Comparison of ENCODE assay signal across 15 cellular contexts in genomic region chr9:120698766-120699165, GRCh38. TPM values are rescaled to one million over a fixed set of nuclear protein-coding genes. Genes with fewer than 3 reads are reported as not detected.
DNase-seq lines count a peak whose midpoint lies in the region; ATAC-seq and TF ChIP-seq lines count a peak whose summit lies in the region.
"Had no signal": no experiment of that assay in that cellular context is flagged by ENCODE, and none has a peak within 500 bp of the region (broad histone marks: within the 10 kb centered on the region; RNA-seq: fewer than 3 reads in every experiment).

No MANE protein-coding gene starts in this region.

- H3K9me3 ChIP-seq in A673 (ENCODE audit: low read depth, low read length, poor library complexity, severe bottlenecking) (no peaks in the 10 kb centered on the region), ovary (no peaks in the 10 kb centered on the region)

- no peaks in the 10 kb centered on the region for H3K36me3 Mint-ChIP-seq in stimulated activated effector memory CD8-positive, alpha-beta T cell treated with anti-CD3 and anti-CD28 coated beads, Interleukin-12 subunit alpha, Interleukin-12 subunit beta, amount 100 ng/mL, for 72 hours

- H3K27ac Mint-ChIP-seq in stimulated activated effector memory CD8-positive, alpha-beta T cell treated with anti-CD3 and anti-CD28 coated beads, Interleukin-12 subunit alpha, Interleukin-12 subunit beta, amount 100 ng/mL, for 72 hours = no peak overlapping the region
- H3K27ac Mint-ChIP-seq: activated naive CD4-positive, alpha-beta T cell treated with anti-CD3 and anti-CD28 coated beads for 36 hours had no signal

- H3K4me3 ChIP-seq in A673 (ENCODE audit: low read depth, low read length, poor library complexity, severe bottlenecking) = no peak overlapping the region
- H3K4me3 ChIP-seq in ovary = no peak overlapping the region
- H3K4me3 ChIP-seq: cardiac muscle cell had no signal

- no peaks in the 10 kb centered on the region for H3K36me3 ChIP-seq in A673 (ENCODE audit: insufficient read depth, low read length, poor library complexity, severe bottlenecking)
- no peaks in the 10 kb centered on the region for H3K36me3 ChIP-seq in ovary
- H3K36me3 ChIP-seq: cardiac muscle cell had no signal

- no peak overlapping the region for H3K4me3 Mint-ChIP-seq in stimulated activated effector memory CD8-positive, alpha-beta T cell treated with anti-CD3 and anti-CD28 coated beads, Interleukin-12 subunit alpha, Interleukin-12 subunit beta, amount 100 ng/mL, for 72 hours
- H3K4me3 Mint-ChIP-seq: activated naive CD4-positive, alpha-beta T cell treated with anti-CD3 and anti-CD28 coated beads for 36 hours had no signal

- ATAC-seq in left lobe of liver = peak; percentile 75
- no peak for ATAC-seq in stimulated activated effector memory CD8-positive, alpha-beta T cell treated with anti-CD3 and anti-CD28 coated beads, Interleukin-12 subunit alpha, Interleukin-12 subunit beta, amount 100 ng/mL, for 72 hours

- no peak for TF ChIP-seq EP300 in ovary (IDR thresholded peaks at IDR 0.05)

- no peaks in the 10 kb centered on the region for H3K9me3 Mint-ChIP-seq in stimulated activated effector memory CD8-positive, alpha-beta T cell treated with anti-CD3 and anti-CD28 coated beads, Interleukin-12 subunit alpha, Interleukin-12 subunit beta, amount 100 ng/mL, for 72 hours
- H3K9me3 Mint-ChIP-seq: activated naive CD4-positive, alpha-beta T cell treated with anti-CD3 and anti-CD28 coated beads for 36 hours had no signal

- intact Hi-C loops in A673 (cut with micrococcal nuclease; ENCODE audit: unreplicated experiment) = no loop called here
- intact Hi-C loops in ovary (cut with DNase I) = no loop called here

- no peak for TF ChIP-seq POLR2A in ovary (IDR thresholded peaks at IDR 0.05)

- TF ChIP-seq CTCF in A673 (conservative IDR thresholded peaks at IDR 0.05; ENCODE audit: low read depth, low read length) (no peak), ovary (IDR thresholded peaks at IDR 0.05) (no peak)

- no TSS peak for BruUV-seq in A673 (replicated peaks; lab: Mats Ljungman, UMichigan)

- no peaks in the 10 kb centered on the region for H3K27me3 ChIP-seq in A673 (replicated peaks; ENCODE audit: insufficient read depth, low read depth, low read length, poor library complexity)
- no peaks in the 10 kb centered on the region for H3K27me3 ChIP-seq in ovary

- peaks cover under 1% of the 10 kb centered on the region for H3K4me1 ChIP-seq in A673 (ENCODE audit: insufficient read depth, low read length, poor library complexity, severe bottlenecking)
- no peaks in the 10 kb centered on the region for H3K4me1 ChIP-seq in ovary (ENCODE audit: insufficient read depth)

- peak overlapping the region; percentile 72 for H3K27ac ChIP-seq in angular gyrus (ENCODE audit: low read depth, low read length)
- H3K27ac ChIP-seq in A673 (ENCODE audit: low read depth, low read length, poor library complexity, severe bottlenecking) = no peak overlapping the region
- H3K27ac ChIP-seq in ovary = no peak overlapping the region
- H3K27ac ChIP-seq: cardiac muscle cell had no signal

- DNase-seq in D341Med (ENCODE audit: low spot score) = peak; percentile 56
- peak; percentile 64 for DNase-seq in NCI-H2029 treated with DMSO at 0.1 percent for 48 hours (lab: John Stamatoyannopoulos, UW)
- DNase-seq in left lobe of liver (ENCODE audit: low spot score) = peak; percentile 48
- no peak for DNase-seq in NCI-H526 (lab: John Stamatoyannopoulos, UW)
- DNase-seq in A673 (ENCODE audit: low spot score) = no peak
- DNase-seq in stimulated activated effector memory CD8-positive, alpha-beta T cell treated with anti-CD3 and anti-CD28 coated beads, Interleukin-12 subunit alpha, Interleukin-12 subunit beta, amount 100 ng/mL, for 72 hours (ENCODE audit: low spot score in 2 of 2) = no peak
- no peak for DNase-seq in ovary
- DNase-seq: activated CD4-positive, CD25-positive, alpha-beta regulatory T cell; activated naive CD4-positive, alpha-beta T cell treated with anti-CD3 and anti-CD28 coated beads for 36 hours; DMS53; glutamatergic neuron; NCI-H226; T-helper 1 cell had no signal

- POLR2A ChIA-PET in A673 (lab: Charles Lee; ENCODE audit: low non-redundant PET) = no interaction called here

- 42 to 60% (median 53%) methylated on average over 2 of the region's 2 CpGs for whole genome bisulfite sequencing in ovary, 3 donors

- H3K4me1 Mint-ChIP-seq in stimulated activated effector memory CD8-positive, alpha-beta T cell treated with anti-CD3 and anti-CD28 coated beads, Interleukin-12 subunit alpha, Interleukin-12 subunit beta, amount 100 ng/mL, for 72 hours = peaks cover 13% of the 10 kb centered on the region

- CTCF ChIA-PET in A673 (lab: Charles Lee) = no interaction called here

RNA-seq across cellular contexts. Expression of gene MEGF9, which starts 15.5 kb away (rescaled TPM):
- 26.4 TPM for total RNA-seq in left lobe of liver
- 11.5 and 12.2 TPM in 2 replicates for total RNA-seq in A673 (2021)
- total RNA-seq in ovary = 10 to 100 TPM; 12.6 to 20.8 (median 14.6) TPM
- 10 to 100 TPM in 1 of 2 donors, 1 to 10 TPM in 1; 9.9 to 27.3 TPM for polyA plus RNA-seq in ovary

Comparison
In these comparisons a context has a peak if more than half of its experiments do, and no peak if none do; other contexts are left out.
1. DNase-seq: peak in D341Med (single experiment), NCI-H2029 treated with DMSO at 0.1 percent for 48 hours (single experiment) and left lobe of liver (single experiment); none in NCI-H526 (0 of 2), A673 (single experiment), stimulated activated effector memory CD8-positive, alpha-beta T cell treated with anti-CD3 and anti-CD28 coated beads, Interleukin-12 subunit alpha, Interleukin-12 subunit beta, amount 100 ng/mL, for 72 hours (0 of 2) and ovary (0 of 5).